1 cellular context compared by ENCODE assay signal in genomic region chr9:72365525-72366256, GRCh38.
TF ChIP-seq lines count a peak whose summit lies in the region.

No MANE protein-coding gene starts in this region.

TF ChIP-seq in K562, 482 proteins besides CTCF, POLR2A, EP300 and RAD21 (continued from another document and continues in another):
- no peak for TF ChIP-seq CLOCK (CRISPR knock-in tag; IDR thresholded peaks at IDR 0.05; ENCODE audit: borderline replicate concordance)
- TF ChIP-seq TARDBP (IDR thresholded peaks at IDR 0.05), result no peak
- TF ChIP-seq SMARCE1 (IDR thresholded peaks at IDR 0.05), result no peak
- no peak for TF ChIP-seq TSHZ1 (CRISPR knock-in tag; IDR thresholded peaks at IDR 0.05)
- TF ChIP-seq SMAD2 (IDR thresholded peaks at IDR 0.05; ENCODE audit: low read depth, low read length), result no peak
- no peak for TF ChIP-seq PPARD (CRISPR knock-in tag; IDR thresholded peaks at IDR 0.05)
- no peak for TF ChIP-seq PHB2 (IDR thresholded peaks at IDR 0.05; ENCODE audit: low read depth)
- TF ChIP-seq HBP1 (CRISPR knock-in tag; IDR thresholded peaks at IDR 0.05), result no peak
- TF ChIP-seq MCM2 (IDR thresholded peaks at IDR 0.05; ENCODE audit: low read depth), result no peak
- TF ChIP-seq ZNF124 (CRISPR knock-in tag; IDR thresholded peaks at IDR 0.05), result no peak
- no peak for TF ChIP-seq ZNF239 (CRISPR knock-in tag; IDR thresholded peaks at IDR 0.05)
- TF ChIP-seq TAF7 (tag; IDR thresholded peaks at IDR 0.05), result no peak
- TF ChIP-seq NR2F6 (CRISPR knock-in tag; IDR thresholded peaks at IDR 0.05), result no peak
- peak; percentile 79 for TF ChIP-seq ESRRA (IDR thresholded peaks at IDR 0.05; ENCODE audit: borderline replicate concordance, low read depth)
- TF ChIP-seq ZNF197 (CRISPR knock-in tag; IDR thresholded peaks at IDR 0.05; ENCODE audit: low read depth), result no peak
- TF ChIP-seq ARID1B (IDR thresholded peaks at IDR 0.05), result 0 out of 2 replicates have a peak, but pooled peaks have one; percentile 8
- no peak for TF ChIP-seq DDX20 (tag; IDR thresholded peaks at IDR 0.05; ENCODE audit: low read depth)
- TF ChIP-seq HNRNPK (IDR thresholded peaks at IDR 0.05; ENCODE audit: low read depth, low read length, poor library complexity, severe bottlenecking), result no peak
- TF ChIP-seq, protein P1, sequence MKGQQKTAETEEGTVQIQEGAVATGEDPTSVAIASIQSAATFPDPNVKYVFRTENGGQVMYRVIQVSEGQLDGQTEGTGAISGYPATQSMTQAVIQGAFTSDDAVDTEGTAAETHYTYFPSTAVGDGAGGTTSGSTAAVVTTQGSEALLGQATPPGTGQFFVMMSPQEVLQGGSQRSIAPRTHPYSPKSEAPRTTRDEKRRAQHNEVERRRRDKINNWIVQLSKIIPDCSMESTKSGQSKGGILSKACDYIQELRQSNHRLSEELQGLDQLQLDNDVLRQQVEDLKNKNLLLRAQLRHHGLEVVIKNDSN (CRISPR knock-in tag; IDR thresholded peaks at IDR 0.05), result no peak
- TF ChIP-seq MAZ (CRISPR knock-in tag; conservative IDR thresholded peaks at IDR 0.05 in 1 of 2, IDR thresholded peaks at IDR 0.05 in 1 of 2), result no peak
- 0 out of 2 replicates have a peak, but pooled peaks have one; percentile 40 for TF ChIP-seq NR2C1 (IDR thresholded peaks at IDR 0.05)
- no peak for TF ChIP-seq NR2C1 (tag; IDR thresholded peaks at IDR 0.05)
- no peak for TF ChIP-seq ZNF507 (tag; conservative IDR thresholded peaks at IDR 0.05)
- no peak for TF ChIP-seq POLR2G (IDR thresholded peaks at IDR 0.05; ENCODE audit: low read depth, low read length)
- TF ChIP-seq TCF3 (CRISPR knock-in tag; IDR thresholded peaks at IDR 0.05), result no peak
- TF ChIP-seq, protein P2, sequence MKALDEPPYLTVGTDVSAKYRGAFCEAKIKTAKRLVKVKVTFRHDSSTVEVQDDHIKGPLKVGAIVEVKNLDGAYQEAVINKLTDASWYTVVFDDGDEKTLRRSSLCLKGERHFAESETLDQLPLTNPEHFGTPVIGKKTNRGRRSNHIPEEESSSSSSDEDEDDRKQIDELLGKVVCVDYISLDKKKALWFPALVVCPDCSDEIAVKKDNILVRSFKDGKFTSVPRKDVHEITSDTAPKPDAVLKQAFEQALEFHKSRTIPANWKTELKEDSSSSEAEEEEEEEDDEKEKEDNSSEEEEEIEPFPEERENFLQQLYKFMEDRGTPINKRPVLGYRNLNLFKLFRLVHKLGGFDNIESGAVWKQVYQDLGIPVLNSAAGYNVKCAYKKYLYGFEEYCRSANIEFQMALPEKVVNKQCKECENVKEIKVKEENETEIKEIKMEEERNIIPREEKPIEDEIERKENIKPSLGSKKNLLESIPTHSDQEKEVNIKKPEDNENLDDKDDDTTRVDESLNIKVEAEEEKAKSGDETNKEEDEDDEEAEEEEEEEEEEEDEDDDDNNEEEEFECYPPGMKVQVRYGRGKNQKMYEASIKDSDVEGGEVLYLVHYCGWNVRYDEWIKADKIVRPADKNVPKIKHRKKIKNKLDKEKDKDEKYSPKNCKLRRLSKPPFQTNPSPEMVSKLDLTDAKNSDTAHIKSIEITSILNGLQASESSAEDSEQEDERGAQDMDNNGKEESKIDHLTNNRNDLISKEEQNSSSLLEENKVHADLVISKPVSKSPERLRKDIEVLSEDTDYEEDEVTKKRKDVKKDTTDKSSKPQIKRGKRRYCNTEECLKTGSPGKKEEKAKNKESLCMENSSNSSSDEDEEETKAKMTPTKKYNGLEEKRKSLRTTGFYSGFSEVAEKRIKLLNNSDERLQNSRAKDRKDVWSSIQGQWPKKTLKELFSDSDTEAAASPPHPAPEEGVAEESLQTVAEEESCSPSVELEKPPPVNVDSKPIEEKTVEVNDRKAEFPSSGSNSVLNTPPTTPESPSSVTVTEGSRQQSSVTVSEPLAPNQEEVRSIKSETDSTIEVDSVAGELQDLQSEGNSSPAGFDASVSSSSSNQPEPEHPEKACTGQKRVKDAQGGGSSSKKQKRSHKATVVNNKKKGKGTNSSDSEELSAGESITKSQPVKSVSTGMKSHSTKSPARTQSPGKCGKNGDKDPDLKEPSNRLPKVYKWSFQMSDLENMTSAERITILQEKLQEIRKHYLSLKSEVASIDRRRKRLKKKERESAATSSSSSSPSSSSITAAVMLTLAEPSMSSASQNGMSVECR (CRISPR knock-in tag; IDR thresholded peaks at IDR 0.05), result no peak
- TF ChIP-seq ZFX (CRISPR knock-in tag; IDR thresholded peaks at IDR 0.05), result no peak
- no peak for TF ChIP-seq ZNF224 (CRISPR knock-in tag; IDR thresholded peaks at IDR 0.05)
- no peak for TF ChIP-seq ZNF696 (CRISPR knock-in tag; conservative IDR thresholded peaks at IDR 0.05)
- no peak for TF ChIP-seq WHSC1 (IDR thresholded peaks at IDR 0.05; ENCODE audit: low read length)
- TF ChIP-seq ZNF431 (CRISPR knock-in tag; IDR thresholded peaks at IDR 0.05), result 0 out of 2 replicates have a peak, but pooled peaks have one; percentile 47
- no peak for TF ChIP-seq ZNF584 (CRISPR knock-in tag; IDR thresholded peaks at IDR 0.05; ENCODE audit: low read depth)
- TF ChIP-seq RUNX1 (IDR thresholded peaks at IDR 0.05; ENCODE audit: low read depth), result no peak
- TF ChIP-seq ELF4 (CRISPR knock-in tag; IDR thresholded peaks at IDR 0.05), result no peak
- TF ChIP-seq CBX1 (IDR thresholded peaks at IDR 0.05; ENCODE audit: low read depth), result no peak
- TF ChIP-seq, protein P3, sequence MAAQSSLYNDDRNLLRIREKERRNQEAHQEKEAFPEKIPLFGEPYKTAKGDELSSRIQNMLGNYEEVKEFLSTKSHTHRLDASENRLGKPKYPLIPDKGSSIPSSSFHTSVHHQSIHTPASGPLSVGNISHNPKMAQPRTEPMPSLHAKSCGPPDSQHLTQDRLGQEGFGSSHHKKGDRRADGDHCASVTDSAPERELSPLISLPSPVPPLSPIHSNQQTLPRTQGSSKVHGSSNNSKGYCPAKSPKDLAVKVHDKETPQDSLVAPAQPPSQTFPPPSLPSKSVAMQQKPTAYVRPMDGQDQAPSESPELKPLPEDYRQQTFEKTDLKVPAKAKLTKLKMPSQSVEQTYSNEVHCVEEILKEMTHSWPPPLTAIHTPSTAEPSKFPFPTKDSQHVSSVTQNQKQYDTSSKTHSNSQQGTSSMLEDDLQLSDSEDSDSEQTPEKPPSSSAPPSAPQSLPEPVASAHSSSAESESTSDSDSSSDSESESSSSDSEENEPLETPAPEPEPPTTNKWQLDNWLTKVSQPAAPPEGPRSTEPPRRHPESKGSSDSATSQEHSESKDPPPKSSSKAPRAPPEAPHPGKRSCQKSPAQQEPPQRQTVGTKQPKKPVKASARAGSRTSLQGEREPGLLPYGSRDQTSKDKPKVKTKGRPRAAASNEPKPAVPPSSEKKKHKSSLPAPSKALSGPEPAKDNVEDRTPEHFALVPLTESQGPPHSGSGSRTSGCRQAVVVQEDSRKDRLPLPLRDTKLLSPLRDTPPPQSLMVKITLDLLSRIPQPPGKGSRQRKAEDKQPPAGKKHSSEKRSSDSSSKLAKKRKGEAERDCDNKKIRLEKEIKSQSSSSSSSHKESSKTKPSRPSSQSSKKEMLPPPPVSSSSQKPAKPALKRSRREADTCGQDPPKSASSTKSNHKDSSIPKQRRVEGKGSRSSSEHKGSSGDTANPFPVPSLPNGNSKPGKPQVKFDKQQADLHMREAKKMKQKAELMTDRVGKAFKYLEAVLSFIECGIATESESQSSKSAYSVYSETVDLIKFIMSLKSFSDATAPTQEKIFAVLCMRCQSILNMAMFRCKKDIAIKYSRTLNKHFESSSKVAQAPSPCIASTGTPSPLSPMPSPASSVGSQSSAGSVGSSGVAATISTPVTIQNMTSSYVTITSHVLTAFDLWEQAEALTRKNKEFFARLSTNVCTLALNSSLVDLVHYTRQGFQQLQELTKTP (IDR thresholded peaks at IDR 0.05; ENCODE audit: low read depth in 1 of 2, partially characterized antibody in 2 of 2), result no peak
- no peak for TF ChIP-seq ZNF444 (CRISPR knock-in tag; IDR thresholded peaks at IDR 0.05)
- TF ChIP-seq KLF13 (tag; IDR thresholded peaks at IDR 0.05; ENCODE audit: borderline replicate concordance, low read depth), result no peak
- TF ChIP-seq ETV5 (CRISPR knock-in tag; IDR thresholded peaks at IDR 0.05; ENCODE audit: low read depth), result no peak
- no peak for TF ChIP-seq ATF1 (CRISPR knock-in tag; IDR thresholded peaks at IDR 0.05)
- TF ChIP-seq ATF1 (tag; IDR thresholded peaks at IDR 0.05), result no peak
- no peak for TF ChIP-seq BRD9 (IDR thresholded peaks at IDR 0.05; ENCODE audit: low read depth, partially characterized antibody)
- TF ChIP-seq ELF1 (tag; IDR thresholded peaks at IDR 0.05), result no peak
- no peak for TF ChIP-seq MTA1 (IDR thresholded peaks at IDR 0.05; ENCODE audit: borderline replicate concordance)
- TF ChIP-seq, protein P4, sequence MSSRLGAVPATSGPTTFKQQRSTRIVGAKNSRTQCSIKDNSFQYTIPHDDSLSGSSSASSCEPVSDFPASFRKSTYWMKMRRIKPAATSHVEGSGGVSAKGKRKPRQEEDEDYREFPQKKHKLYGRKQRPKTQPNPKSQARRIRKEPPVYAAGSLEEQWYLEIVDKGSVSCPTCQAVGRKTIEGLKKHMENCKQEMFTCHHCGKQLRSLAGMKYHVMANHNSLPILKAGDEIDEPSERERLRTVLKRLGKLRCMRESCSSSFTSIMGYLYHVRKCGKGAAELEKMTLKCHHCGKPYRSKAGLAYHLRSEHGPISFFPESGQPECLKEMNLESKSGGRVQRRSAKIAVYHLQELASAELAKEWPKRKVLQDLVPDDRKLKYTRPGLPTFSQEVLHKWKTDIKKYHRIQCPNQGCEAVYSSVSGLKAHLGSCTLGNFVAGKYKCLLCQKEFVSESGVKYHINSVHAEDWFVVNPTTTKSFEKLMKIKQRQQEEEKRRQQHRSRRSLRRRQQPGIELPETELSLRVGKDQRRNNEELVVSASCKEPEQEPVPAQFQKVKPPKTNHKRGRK (tag; IDR thresholded peaks at IDR 0.05), result no peak
- no peak for TF ChIP-seq ZNF140 (CRISPR knock-in tag; IDR thresholded peaks at IDR 0.05)
- no peak for TF ChIP-seq RB1 (IDR thresholded peaks at IDR 0.05; ENCODE audit: low read depth)
- 0 out of 2 replicates have a peak, but pooled peaks have one; percentile 34 for TF ChIP-seq ZNF395 (CRISPR knock-in tag; IDR thresholded peaks at IDR 0.05)
- no peak for TF ChIP-seq DIDO1 (tag; IDR thresholded peaks at IDR 0.05; ENCODE audit: low read depth)
- no peak for TF ChIP-seq SAFB (IDR thresholded peaks at IDR 0.05; ENCODE audit: borderline replicate concordance, low read depth, low read length)
- TF ChIP-seq SRSF3 (IDR thresholded peaks at IDR 0.05; ENCODE audit: insufficient read depth, low read length), result no peak
